ENCODE assay signal across 22 cellular contexts in the genomic region with DNA sequence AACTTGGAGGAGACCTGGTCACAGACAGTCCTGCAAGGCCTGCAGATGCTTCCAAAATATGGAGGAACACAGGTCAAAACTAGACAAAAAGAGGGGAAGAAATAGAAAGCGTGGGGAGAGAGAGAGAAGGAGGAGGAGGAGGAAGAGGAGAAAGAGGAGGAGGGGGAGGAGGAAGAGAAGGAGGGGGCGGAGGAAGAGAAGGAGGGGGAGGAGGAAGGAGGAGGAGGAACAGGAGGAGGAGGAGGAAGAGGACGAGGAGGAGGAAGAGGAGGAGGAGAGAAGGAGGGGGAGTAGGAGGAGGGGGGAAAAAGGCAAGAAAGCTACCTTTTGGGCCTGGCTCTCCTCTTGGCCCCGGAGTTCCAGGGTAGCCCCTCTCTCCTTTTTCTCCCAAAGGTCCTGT.
DNase-seq lines count a peak whose midpoint lies in the region; ATAC-seq and TF ChIP-seq lines count a peak whose summit lies in the region.
"Had no signal": no experiment of that assay in that cellular context is flagged by ENCODE, and none has a peak within 500 bp of the region (broad histone marks: within the 10 kb centered on the region; RNA-seq: fewer than 3 reads in every experiment).

No MANE protein-coding gene starts in this region.

- H3K27ac Mint-ChIP-seq in WTC11 = no peak overlapping the region
- H3K27ac Mint-ChIP-seq: CD4-positive, alpha-beta memory T cell had no signal

- H3K36me3 Mint-ChIP-seq in WTC11 = peaks cover 4% of the 10 kb centered on the region; the same call in 1 of the 2 replicates
- H3K36me3 Mint-ChIP-seq: CD4-positive, alpha-beta memory T cell had no signal

- no peaks in the 10 kb centered on the region for H3K9me3 Mint-ChIP-seq in WTC11
- H3K9me3 Mint-ChIP-seq: CD4-positive, alpha-beta memory T cell had no signal

- no peaks in the 10 kb centered on the region for H4K20me1 ChIP-seq in BLaER1

- H3K27ac ChIP-seq in BLaER1 = no peak overlapping the region
- no peak overlapping the region for H3K27ac ChIP-seq in HEK293 (ENCODE audit: extremely low read depth, low read depth, low read length)
- peak overlapping the region; percentile 66 for H3K27ac ChIP-seq in neutrophil
- H3K27ac ChIP-seq: A549, Peyer's patch, SJCRH30 had no signal

- H3K9me3 ChIP-seq in BLaER1 (no peaks in the 10 kb centered on the region), HEK293 (ENCODE audit: control insufficient read depth, insufficient read depth, low read depth, low read length) (no peaks in the 10 kb centered on the region), neutrophil (no peaks in the 10 kb centered on the region)
- H3K9me3 ChIP-seq: A549, Peyer's patch, SJCRH30 had no signal

- H3K4me2 ChIP-seq in BLaER1 = peak overlapping the region; percentile 32; the same call in 1 of the 2 replicates
- H3K4me2 ChIP-seq: A549 had no signal

- CTCF ChIA-PET in HEK293 (lab: Yijun Ruan, JAX) (no interaction called here), WTC11 (lab: Charles Lee) (no interaction called here)

- H3K27me3 Mint-ChIP-seq in WTC11 (ENCODE audit: low read depth) = no peaks in the 10 kb centered on the region

- no peaks in the 10 kb centered on the region for H3K4me1 Mint-ChIP-seq in WTC11
- H3K4me1 Mint-ChIP-seq: CD4-positive, alpha-beta memory T cell had no signal

- no peak overlapping the region for H3K9ac ChIP-seq in BLaER1

- no peaks in the 10 kb centered on the region for H3K27me3 ChIP-seq in BLaER1
- H3K27me3 ChIP-seq in neutrophil = no peaks in the 10 kb centered on the region
- H3K27me3 ChIP-seq: Peyer's patch, SJCRH30 had no signal

- H3K36me3 ChIP-seq in BLaER1 = no peaks in the 10 kb centered on the region
- H3K36me3 ChIP-seq in HEK293 (ENCODE audit: control insufficient read depth in 2 of 2, insufficient read depth in 1 of 2, low read length in 2 of 2) = peaks cover 0 to 6% of the 10 kb centered on the region in 2 experiments; a peak in 1 of 3 replicates
- H3K36me3 ChIP-seq in neutrophil = no peaks in the 10 kb centered on the region

- POLR2A ChIA-PET in HEK293 (lab: Yijun Ruan, JAX) (no interaction called here), WTC11 (lab: Charles Lee) (no interaction called here)

- DNase-seq in WTC11 (ENCODE audit: low spot score) (no peak), DMS 273 treated with DMSO at 0.1 percent for 48 hours (lab: John Stamatoyannopoulos, UW) (no peak), T-helper 9 cell (no peak)
- DNase-seq: C1 segment of cervical spinal cord; CD4-positive, alpha-beta memory T cell; COR-L47; DMS79; GF-D8; Kasumi-1; NCI-H2029; NCI-H446; NCI-H524 treated with DMSO at 0.1 percent for 48 hours; OCI-M1; Peyer's patch; SJCRH30 had no signal

- TF ChIP-seq CTCF in HEK293 (tag by site-specific recombination; IDR thresholded peaks at IDR 0.05) (no peak), WTC11 (IDR thresholded peaks at IDR 0.05) (no peak), neutrophil (IDR thresholded peaks at IDR 0.05) (no peak)

- H3K4me3 Mint-ChIP-seq in WTC11 = no peak overlapping the region
- H3K4me3 Mint-ChIP-seq: CD4-positive, alpha-beta memory T cell had no signal

- H3K4me1 ChIP-seq in BLaER1 = peaks cover 32% of the 10 kb centered on the region
- H3K4me1 ChIP-seq in HEK293 (ENCODE audit: control insufficient read depth, insufficient read depth, low read length) = no peaks in the 10 kb centered on the region
- H3K4me1 ChIP-seq in neutrophil (ENCODE audit: control insufficient read depth in 1 of 2, insufficient read depth in 1 of 2, low read depth in 1 of 2, low read length in 1 of 2) = peaks cover 16 to 20% of the 10 kb centered on the region in 2 experiments
- H3K4me1 ChIP-seq: A549, Peyer's patch, SJCRH30 had no signal

- H3K4me3 ChIP-seq in BLaER1 (no peak overlapping the region), HEK293 (ENCODE audit: low read depth, low read length) (no peak overlapping the region), neutrophil (ENCODE audit: low read depth in 1 of 2, low read length in 1 of 2) (no peak overlapping the region)
- H3K4me3 ChIP-seq: A549, Peyer's patch, SJCRH30 had no signal

- ATAC-seq in WTC11 (no peak), GM19452 (IDR thresholded peaks at IDR 0.05; ENCODE audit: unreplicated experiment) (no peak)
- ATAC-seq: A549, HCT116, SK-N-SH treated with all-trans-retinoic acid at 6 μM for 48 hours had no signal

TF ChIP-seq in HEK293, 187 proteins besides CTCF, POLR2A, EP300 and RAD21 (continues in another document):
- peak; percentile 52 for TF ChIP-seq ZFHX2 (tag by site-specific recombination; conservative IDR thresholded peaks at IDR 0.05)
- no peak for TF ChIP-seq ZNF670 (tag by site-specific recombination; IDR thresholded peaks at IDR 0.05; ENCODE audit: low read depth)
- no peak for TF ChIP-seq SP2 (tag by site-specific recombination; IDR thresholded peaks at IDR 0.05)
- no peak for TF ChIP-seq ZNF157 (tag by site-specific recombination; IDR thresholded peaks at IDR 0.05)
- no peak for TF ChIP-seq ZFP3 (tag by site-specific recombination; IDR thresholded peaks at IDR 0.05; ENCODE audit: low read depth)
- TF ChIP-seq ZBTB7A (tag by site-specific recombination; IDR thresholded peaks at IDR 0.05; ENCODE audit: low read depth) = no peak
- TF ChIP-seq, protein P1, sequence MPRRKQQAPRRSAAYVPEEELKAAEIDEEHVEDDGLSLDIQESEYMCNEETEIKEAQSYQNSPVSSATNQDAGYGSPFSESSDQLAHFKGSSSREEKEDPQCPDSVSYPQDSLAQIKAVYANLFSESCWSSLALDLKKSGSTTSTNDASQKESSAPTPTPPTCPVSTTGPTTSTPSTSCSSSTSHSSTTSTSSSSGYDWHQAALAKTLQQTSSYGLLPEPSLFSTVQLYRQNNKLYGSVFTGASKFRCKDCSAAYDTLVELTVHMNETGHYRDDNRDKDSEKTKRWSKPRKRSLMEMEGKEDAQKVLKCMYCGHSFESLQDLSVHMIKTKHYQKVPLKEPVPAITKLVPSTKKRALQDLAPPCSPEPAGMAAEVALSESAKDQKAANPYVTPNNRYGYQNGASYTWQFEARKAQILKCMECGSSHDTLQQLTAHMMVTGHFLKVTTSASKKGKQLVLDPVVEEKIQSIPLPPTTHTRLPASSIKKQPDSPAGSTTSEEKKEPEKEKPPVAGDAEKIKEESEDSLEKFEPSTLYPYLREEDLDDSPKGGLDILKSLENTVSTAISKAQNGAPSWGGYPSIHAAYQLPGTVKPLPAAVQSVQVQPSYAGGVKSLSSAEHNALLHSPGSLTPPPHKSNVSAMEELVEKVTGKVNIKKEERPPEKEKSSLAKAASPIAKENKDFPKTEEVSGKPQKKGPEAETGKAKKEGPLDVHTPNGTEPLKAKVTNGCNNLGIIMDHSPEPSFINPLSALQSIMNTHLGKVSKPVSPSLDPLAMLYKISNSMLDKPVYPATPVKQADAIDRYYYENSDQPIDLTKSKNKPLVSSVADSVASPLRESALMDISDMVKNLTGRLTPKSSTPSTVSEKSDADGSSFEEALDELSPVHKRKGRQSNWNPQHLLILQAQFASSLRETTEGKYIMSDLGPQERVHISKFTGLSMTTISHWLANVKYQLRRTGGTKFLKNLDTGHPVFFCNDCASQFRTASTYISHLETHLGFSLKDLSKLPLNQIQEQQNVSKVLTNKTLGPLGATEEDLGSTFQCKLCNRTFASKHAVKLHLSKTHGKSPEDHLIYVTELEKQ (tag by site-specific recombination; IDR thresholded peaks at IDR 0.05; ENCODE audit: borderline replicate concordance) = no peak
- peak; percentile 75 for TF ChIP-seq EGR2 (tag by site-specific recombination; IDR thresholded peaks at IDR 0.05; ENCODE audit: low read depth)

TF ChIP-seq in WTC11, 78 proteins besides CTCF, POLR2A, EP300 and RAD21:
- TF ChIP-seq ETV6 (CRISPR knock-in tag; IDR thresholded peaks at IDR 0.05) = no peak
- TF ChIP-seq ZNF263 (CRISPR knock-in tag; IDR thresholded peaks at IDR 0.05; ENCODE audit: low read depth) = 0 out of 2 replicates have a peak, but pooled peaks have one; percentile 37
- TF ChIP-seq CREM (CRISPR knock-in tag; IDR thresholded peaks at IDR 0.05) = no peak
- no peak for TF ChIP-seq NR3C1 (CRISPR knock-in tag; conservative IDR thresholded peaks at IDR 0.05; ENCODE audit: low read depth)
- TF ChIP-seq KAT7 (CRISPR knock-in tag; IDR thresholded peaks at IDR 0.05; ENCODE audit: borderline replicate concordance) = no peak
- no peak for TF ChIP-seq HMGA2 (CRISPR knock-in tag; IDR thresholded peaks at IDR 0.05)
